Comparison of ENCODE assay signal across 10 cellular contexts in genomic region chr1:29171089-29171488, GRCh38. TPM values are rescaled to one million over a fixed set of nuclear protein-coding genes. Genes with fewer than 3 reads are reported as not detected.
A peak's percentile ranks its signal among the peaks of the same experiment; 100 is the strongest.
DNase-seq lines count a peak whose midpoint lies in the region; TF ChIP-seq lines count a peak whose summit lies in the region.
"Had no signal": no experiment of that assay in that cellular context is flagged by ENCODE, and none has a peak within 500 bp of the region (broad histone marks: within the 10 kb centered on the region; RNA-seq: fewer than 3 reads in every experiment).

No MANE protein-coding gene starts in this region.

- H3K36me3 Mint-ChIP-seq in activated CD4-positive, alpha-beta memory T cell treated with anti-CD3 and anti-CD28 coated beads, Interleukin-2, amount 10 ng/mL, durations not matched to agents 7 days and 5 days (ENCODE audit: low read depth): peaks cover 56% of the 10 kb centered on the region

- H3K9me3 ChIP-seq in BLaER1 treated with 17β-estradiol and CSF1 and Interleukin-3, amounts not matched to agents 10 nM and 100 nM (replicated peaks in 1 of 11): no peaks in the 10 kb centered on the region
- H3K9me3 ChIP-seq in HEK293 (ENCODE audit: control insufficient read depth, insufficient read depth, low read depth, low read length): no peaks in the 10 kb centered on the region

- CTCF ChIA-PET in HEK293 (lab: Yijun Ruan, JAX): interaction anchor here (0.8 to 1.5 kb wide), 5 partner anchors 11 to 289 kb away, joined by 3 to 6 read pairs (median 4); no protein-coding TSS in a partner anchor
- CTCF ChIA-PET in activated CD4-positive, alpha-beta memory T cell treated with anti-CD3 and anti-CD28 coated beads, Interleukin-2, amount 10 ng/mL, durations not matched to agents 7 days and 5 days (lab: Charles Lee): interaction anchor here (0.6 to 5.0 kb wide), 4 partner anchors 10 to 430 kb away, joined by 3 to 23 read pairs (median 12); partner anchors contain the start of gene SRSF4

- H3K27me3 ChIP-seq in BLaER1 treated with 17β-estradiol and CSF1 and Interleukin-3, amounts not matched to agents 10 nM and 100 nM: no peaks in the 10 kb centered on the region

- TF ChIP-seq CTCF in HEK293 (tag by site-specific recombination; IDR thresholded peaks at IDR 0.05): no peak

- H3K4me2 ChIP-seq in BLaER1 treated with 17β-estradiol and CSF1 and Interleukin-3, amounts not matched to agents 10 nM and 100 nM: peak overlapping the region; percentile 53 to 90 (median 71)

- no peak for DNase-seq in activated CD4-positive, alpha-beta memory T cell treated with anti-CD3 and anti-CD28 coated beads, Interleukin-2, amount 10 ng/mL, durations not matched to agents 7 days and 5 days
- DNase-seq in left kidney (ENCODE audit: low read depth, low spot score) (peak; percentile 34), SHP77 (lab: John Stamatoyannopoulos, UW) (no peak), occipital lobe (lab: John Stamatoyannopoulos, UW) (no peak), GDM1 (lab: John Stamatoyannopoulos, UW) (no peak)
- DNase-seq in stimulated activated CD4-positive, alpha-beta T cell treated with anti-CD3 and anti-CD28 coated beads, Interleukin-4, amount 100 ng/mL, for 4 hours: no peak
- DNase-seq: right cardiac atrium had no signal

- peak overlapping the region; percentile 1 to 47 (median 28); a peak in 16 of 22 replicates for H3K9ac ChIP-seq in BLaER1 treated with 17β-estradiol and CSF1 and Interleukin-3, amounts not matched to agents 10 nM and 100 nM

- peaks cover 99 to 100% (median 100%) of the 10 kb centered on the region in 11 experiments for H4K20me1 ChIP-seq in BLaER1 treated with 17β-estradiol and CSF1 and Interleukin-3, amounts not matched to agents 10 nM and 100 nM

- POLR2A ChIA-PET in HEK293 (lab: Yijun Ruan, JAX): interaction anchor here (1.1 to 4.2 kb wide), 2 partner anchors 9 to 522 kb away, joined by 3 to 30 read pairs; partner anchors contain the start of genes RNU11 and SRSF4
- POLR2A ChIA-PET in activated CD4-positive, alpha-beta memory T cell treated with anti-CD3 and anti-CD28 coated beads, Interleukin-2, amount 10 ng/mL, durations not matched to agents 7 days and 5 days (lab: Charles Lee): interaction anchor here (0.8 to 9.2 kb wide), 4 partner anchors 10 to 286 kb away, joined by 3 to 108 read pairs (median 4); partner anchors contain the start of gene SRSF4

- no peak overlapping the region; a peak in 1 of 20 replicates for H3K4me3 ChIP-seq in BLaER1 treated with 17β-estradiol and CSF1 and Interleukin-3, amounts not matched to agents 10 nM and 100 nM
- H3K4me3 ChIP-seq in HEK293 (ENCODE audit: low read depth, low read length): no peak overlapping the region

- peaks cover 32 to 88% (median 73%) of the 10 kb centered on the region in 11 experiments for H3K36me3 ChIP-seq in BLaER1 treated with 17β-estradiol and CSF1 and Interleukin-3, amounts not matched to agents 10 nM and 100 nM
- H3K36me3 ChIP-seq in HEK293 (ENCODE audit: control insufficient read depth in 2 of 2, insufficient read depth in 1 of 2, low read length in 2 of 2): peaks cover 3 to 53% of the 10 kb centered on the region in 2 experiments

- H3K4me1 ChIP-seq in BLaER1 treated with 17β-estradiol and CSF1 and Interleukin-3, amounts not matched to agents 10 nM and 100 nM: peaks cover 46 to 76% (median 66%) of the 10 kb centered on the region in 10 experiments
- H3K4me1 ChIP-seq in HEK293 (ENCODE audit: control insufficient read depth, insufficient read depth, low read length): peaks cover 7% of the 10 kb centered on the region

- H3K4me1 Mint-ChIP-seq in activated CD4-positive, alpha-beta memory T cell treated with anti-CD3 and anti-CD28 coated beads, Interleukin-2, amount 10 ng/mL, durations not matched to agents 7 days and 5 days: peaks cover 60% of the 10 kb centered on the region

- no peak overlapping the region for H3K4me3 Mint-ChIP-seq in activated CD4-positive, alpha-beta memory T cell treated with anti-CD3 and anti-CD28 coated beads, Interleukin-2, amount 10 ng/mL, durations not matched to agents 7 days and 5 days

- no peaks in the 10 kb centered on the region for H3K27me3 Mint-ChIP-seq in activated CD4-positive, alpha-beta memory T cell treated with anti-CD3 and anti-CD28 coated beads, Interleukin-2, amount 10 ng/mL, durations not matched to agents 7 days and 5 days

- peak overlapping the region in 9 of 11 experiments; percentile 13 to 43 (median 36); a peak in 14 of 22 replicates for H3K27ac ChIP-seq in BLaER1 treated with 17β-estradiol and CSF1 and Interleukin-3, amounts not matched to agents 10 nM and 100 nM
- no peak overlapping the region for H3K27ac ChIP-seq in HEK293 (ENCODE audit: extremely low read depth, low read depth, low read length)
- H3K27ac ChIP-seq: RWPE1 had no signal

- H3K9me3 Mint-ChIP-seq in activated CD4-positive, alpha-beta memory T cell treated with anti-CD3 and anti-CD28 coated beads, Interleukin-2, amount 10 ng/mL, durations not matched to agents 7 days and 5 days: no peaks in the 10 kb centered on the region

- peak overlapping the region; percentile 12 for H3K27ac Mint-ChIP-seq in activated CD4-positive, alpha-beta memory T cell treated with anti-CD3 and anti-CD28 coated beads, Interleukin-2, amount 10 ng/mL, durations not matched to agents 7 days and 5 days

TF ChIP-seq in HEK293, 187 proteins besides CTCF, POLR2A, EP300 and RAD21 (continues in another document):
- TF ChIP-seq GFI1B (tag by site-specific recombination; IDR thresholded peaks at IDR 0.05) (no peak), MZF1 (tag by site-specific recombination; IDR thresholded peaks at IDR 0.05; ENCODE audit: borderline replicate concordance) (peak; percentile 87), ZNF416 (tag by site-specific recombination; IDR thresholded peaks at IDR 0.05) (no peak), ZNF184 (tag by site-specific recombination; IDR thresholded peaks at IDR 0.05) (no peak), PBX3 (CRISPR knock-in tag; IDR thresholded peaks at IDR 0.05) (no peak), ZNF350 (tag by site-specific recombination; IDR thresholded peaks at IDR 0.05) (no peak), GLIS1 (tag by site-specific recombination; IDR thresholded peaks at IDR 0.05) (no peak), FEZF1 (tag by site-specific recombination; IDR thresholded peaks at IDR 0.05) (peak; percentile 44; the same call in 1 of the 2 replicates), ZNF433 (tag by site-specific recombination; IDR thresholded peaks at IDR 0.05; ENCODE audit: low read depth) (no peak), ZNF19 (tag by site-specific recombination; IDR thresholded peaks at IDR 0.05; ENCODE audit: low read depth) (no peak), ZNF473 (tag by site-specific recombination; IDR thresholded peaks at IDR 0.05) (no peak), PRDM10 (tag by site-specific recombination; IDR thresholded peaks at IDR 0.05) (0 out of 2 replicates have a peak, but pooled peaks have one; percentile 16), ZBTB1 (tag by site-specific recombination; IDR thresholded peaks at IDR 0.05) (no peak), ZNF830 (tag by site-specific recombination; IDR thresholded peaks at IDR 0.05; ENCODE audit: low read depth) (no peak)

RNA-seq across cellular contexts. Expression of gene SRSF4, which starts 10.6 kb away (rescaled TPM):
- total RNA-seq in activated CD4-positive, alpha-beta memory T cell treated with anti-CD3 and anti-CD28 coated beads, Interleukin-2, amount 10 ng/mL, durations not matched to agents 7 days and 5 days: 100 to 1,000 TPM; 121 to 123 TPM
- total RNA-seq in occipital lobe: 38.4 TPM

RNA-seq across cellular contexts. Expression of gene TMEM200B, which starts 47.4 kb away (rescaled TPM):
- total RNA-seq in activated CD4-positive, alpha-beta memory T cell treated with anti-CD3 and anti-CD28 coated beads, Interleukin-2, amount 10 ng/mL, durations not matched to agents 7 days and 5 days: not detected
- 0.94 TPM for total RNA-seq in occipital lobe

RNA-seq across cellular contexts. Expression of gene MECR, which starts 59.6 kb away (rescaled TPM):
- 10 to 100 TPM; 13.9 to 17.6 TPM for total RNA-seq in activated CD4-positive, alpha-beta memory T cell treated with anti-CD3 and anti-CD28 coated beads, Interleukin-2, amount 10 ng/mL, durations not matched to agents 7 days and 5 days
- 15.8 TPM for total RNA-seq in occipital lobe
